ENCODE assay signal across 8 cellular contexts in the genomic region with DNA sequence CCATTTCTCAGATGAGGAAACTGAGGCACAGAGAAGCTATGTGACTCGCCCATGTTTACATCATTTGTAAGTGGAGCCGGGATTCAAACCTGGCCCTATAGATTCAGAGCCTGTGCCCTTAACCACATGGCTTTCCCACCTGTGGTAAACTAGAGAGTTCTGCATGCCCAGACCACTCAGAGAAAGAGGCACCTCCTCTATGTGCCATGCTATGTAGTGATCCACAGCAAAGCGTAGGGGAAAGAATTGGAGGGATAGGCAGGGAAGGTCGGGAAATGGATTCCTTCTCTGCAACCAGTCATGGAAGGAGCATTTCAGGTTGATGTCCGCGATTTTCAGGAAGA. TPM values are rescaled to one million over a fixed set of nuclear protein-coding genes. Genes with fewer than 3 reads are reported as not detected.
DNase-seq lines count a peak whose midpoint lies in the region; ATAC-seq, FAIRE-seq and TF ChIP-seq lines count a peak whose summit lies in the region.

No MANE protein-coding gene starts in this region.

- H3K14ac ChIP-seq in trophoblast cell (ENCODE audit: low read length), result no peak overlapping the region

- no peak for TF ChIP-seq RAD21 in K562 (CRISPR knock-in tag; conservative IDR thresholded peaks at IDR 0.05 in 1 of 2, IDR thresholded peaks at IDR 0.05 in 1 of 2)

- H3K79me1 ChIP-seq in trophoblast cell (ENCODE audit: low read length), result no peaks in the 10 kb centered on the region

- H2AFZ ChIP-seq in K562 (ENCODE audit: low read depth, low read length) (no peak overlapping the region; the same call in 1 of the 2 replicates), trophoblast cell (ENCODE audit: insufficient read depth, low read length, poor library complexity) (no peak overlapping the region)

- no peak overlapping the region for H2BK5ac ChIP-seq in trophoblast cell (ENCODE audit: low read depth, low read length, poor library complexity)

- FAIRE-seq in K562 (lab: Jason Lieb, UNC), result no peak

- intact Hi-C loops in K562 (cut with micrococcal nuclease), result loop anchor here (1.0 to 5.0 kb wide), 4 partner anchors 767 to 1143 kb away; no protein-coding TSS in a partner anchor

- no peak overlapping the region for H4K12ac ChIP-seq in trophoblast cell (ENCODE audit: low read depth, low read length)

- BruUV-seq in K562 (replicated peaks; lab: Mats Ljungman, UMichigan), result no TSS peak

- H3K79me2 ChIP-seq in K562 (ENCODE audit: control insufficient read depth, insufficient read depth, low read length) (no peaks in the 10 kb centered on the region), trophoblast cell (ENCODE audit: control insufficient read depth, insufficient read depth, low read length, poor library complexity) (no peaks in the 10 kb centered on the region)

- TF ChIP-seq POLR2A in K562 (conservative IDR thresholded peaks at IDR 0.05), result no peak

- H3K36me3 ChIP-seq in K562 (ENCODE audit: control insufficient read depth, insufficient read depth, low read length) (no peaks in the 10 kb centered on the region), trophoblast cell (ENCODE audit: control insufficient read depth in 1 of 2, insufficient read depth in 2 of 2, low read length in 2 of 2) (no peaks in the 10 kb centered on the region)

- in situ Hi-C loops in K562 (cut with MboI), result loop anchor here (10.0 to 25.0 kb wide), 2 partner anchors 765 to 1043 kb away; no protein-coding TSS in a partner anchor

- TF ChIP-seq CTCF in K562 (IDR thresholded peaks at IDR 0.05 in 2 of 3, conservative IDR thresholded peaks at IDR 0.05 in 1 of 3; ENCODE audit: insufficient read depth in 2 of 3, low read depth in 1 of 3, low read length in 3 of 3), result no peak

- H3K18ac ChIP-seq in trophoblast cell (ENCODE audit: low read length), result no peak overlapping the region

- H3K4ac ChIP-seq in trophoblast cell (ENCODE audit: low read depth, low read length), result no peak overlapping the region

- no peak for DNase-seq in K562 (ENCODE audit: extremely low read depth in 1 of 4, low spot score in 3 of 4)
- DNase-seq in trophoblast cell, result no peak
- no peak for DNase-seq in AG08396 (ENCODE audit: low spot score)
- no peak for DNase-seq in GM19240 (ENCODE audit: insufficient read length, low spot score)
- no peak for DNase-seq in NCI-H1694 (lab: John Stamatoyannopoulos, UW)
- no peak for DNase-seq in OCI-M1 (lab: John Stamatoyannopoulos, UW)

- H3K4me1 ChIP-seq in K562 (replicated peaks in 1 of 2; ENCODE audit: control insufficient read depth in 2 of 2, insufficient read depth in 2 of 2, low read length in 2 of 2) (no peaks in the 10 kb centered on the region; a peak in 1 of 5 replicates), trophoblast cell (ENCODE audit: control insufficient read depth in 1 of 2, insufficient read depth in 2 of 2, low read length in 2 of 2) (no peaks in the 10 kb centered on the region)

- ATAC-seq in GM19324 (IDR thresholded peaks at IDR 0.05; ENCODE audit: low FRiP score, unreplicated experiment), result peak; percentile 14
- ATAC-seq in HG03045 (IDR thresholded peaks at IDR 0.05; ENCODE audit: unreplicated experiment), result peak; percentile 31
- ATAC-seq in K562, result peak; percentile 62

- no peak overlapping the region for H2BK12ac ChIP-seq in trophoblast cell (ENCODE audit: low read length)

- no peaks in the 10 kb centered on the region for H3K9me3 ChIP-seq in K562 (replicated peaks; ENCODE audit: control insufficient read depth, insufficient read depth, low read depth, low read length)
- H3K9me3 ChIP-seq in trophoblast cell (ENCODE audit: insufficient read depth, low read depth, low read length), result no peaks in the 10 kb centered on the region

- H4K20me1 ChIP-seq in K562 (replicated peaks; ENCODE audit: control insufficient read depth, insufficient read depth, low read length), result no peaks in the 10 kb centered on the region

- no peaks in the 10 kb centered on the region for H3K27me3 ChIP-seq in K562 (ENCODE audit: control insufficient read depth in 2 of 2, insufficient read depth in 2 of 2, low read length in 2 of 2)
- no peaks in the 10 kb centered on the region for H3K27me3 ChIP-seq in trophoblast cell (ENCODE audit: insufficient read depth, low read length)

- 10% methylated on average over 6 of the region's 6 CpGs for WGBS in K562 (ENCODE audit: insufficient coverage, low coverage, missing lambda C conversion rate)
- WGBS in trophoblast cell (ENCODE audit: extremely low coverage, insufficient coverage, insufficient read length), result no CpG with 5 or more reads among the region's 6 CpGs

- CTCF ChIA-PET in K562 (lab: Yijun Ruan, JAX; ENCODE audit: low intra/inter-chr PET ratio), result interaction anchor here (0.6 to 1.9 kb wide), 3 partner anchors 73 to 955 kb away, joined by 4 to 7 read pairs (median 7); no protein-coding TSS in a partner anchor

- no peak overlapping the region for H3K23ac ChIP-seq in trophoblast cell (ENCODE audit: low read length)

- POLR2A ChIA-PET in K562 (lab: Yijun Ruan, JAX), result no interaction called here

- H2AK5ac ChIP-seq in trophoblast cell (ENCODE audit: low read length), result no peak overlapping the region

- H3K4me3 ChIP-seq in K562 (no peak overlapping the region), trophoblast cell (ENCODE audit: low read depth, low read length) (no peak overlapping the region)

- TF ChIP-seq EP300 in K562 (IDR thresholded peaks at IDR 0.05; ENCODE audit: low read length), result no peak

- H3K9ac ChIP-seq in K562 (ENCODE audit: insufficient read depth in 1 of 2, low read depth in 2 of 2, low read length in 2 of 2), result no peak overlapping the region
- H3K9ac ChIP-seq in trophoblast cell (ENCODE audit: low read length), result no peak overlapping the region

- H4K91ac ChIP-seq in trophoblast cell (ENCODE audit: low read depth, low read length), result no peak overlapping the region

- peak overlapping the region; percentile 87 for H3K4me2 ChIP-seq in K562 (ENCODE audit: insufficient read depth, low read length)
- peak overlapping the region; percentile 38 for H3K4me2 ChIP-seq in trophoblast cell (ENCODE audit: low read length)

- H3K27ac ChIP-seq in K562 (ENCODE audit: extremely low read depth, low read depth, low read length) (no peak overlapping the region), trophoblast cell (ENCODE audit: low read depth, low read length) (no peak overlapping the region)

- H4K8ac ChIP-seq in trophoblast cell (ENCODE audit: low read depth, low read length), result no peak overlapping the region

- no peaks in the 10 kb centered on the region for H3K9me1 ChIP-seq in K562 (ENCODE audit: control insufficient read depth, insufficient read depth, low read length)

- H2BK120ac ChIP-seq in trophoblast cell (ENCODE audit: insufficient read depth, low read length, poor library complexity), result no peak overlapping the region

TF ChIP-seq in K562, 482 proteins besides CTCF, POLR2A, EP300 and RAD21 (continues in another document):
- no peak for TF ChIP-seq GTF2F1 (IDR thresholded peaks at IDR 0.05; ENCODE audit: low read depth, low read length)
- TF ChIP-seq GABPA (tag; conservative IDR thresholded peaks at IDR 0.05; ENCODE audit: low read depth), result no peak
- TF ChIP-seq RBM25 (IDR thresholded peaks at IDR 0.05; ENCODE audit: low read depth, low read length, severe bottlenecking), result peak; percentile 34
- no peak for TF ChIP-seq MAFF (IDR thresholded peaks at IDR 0.05; ENCODE audit: low read length)
- TF ChIP-seq, protein P1, sequence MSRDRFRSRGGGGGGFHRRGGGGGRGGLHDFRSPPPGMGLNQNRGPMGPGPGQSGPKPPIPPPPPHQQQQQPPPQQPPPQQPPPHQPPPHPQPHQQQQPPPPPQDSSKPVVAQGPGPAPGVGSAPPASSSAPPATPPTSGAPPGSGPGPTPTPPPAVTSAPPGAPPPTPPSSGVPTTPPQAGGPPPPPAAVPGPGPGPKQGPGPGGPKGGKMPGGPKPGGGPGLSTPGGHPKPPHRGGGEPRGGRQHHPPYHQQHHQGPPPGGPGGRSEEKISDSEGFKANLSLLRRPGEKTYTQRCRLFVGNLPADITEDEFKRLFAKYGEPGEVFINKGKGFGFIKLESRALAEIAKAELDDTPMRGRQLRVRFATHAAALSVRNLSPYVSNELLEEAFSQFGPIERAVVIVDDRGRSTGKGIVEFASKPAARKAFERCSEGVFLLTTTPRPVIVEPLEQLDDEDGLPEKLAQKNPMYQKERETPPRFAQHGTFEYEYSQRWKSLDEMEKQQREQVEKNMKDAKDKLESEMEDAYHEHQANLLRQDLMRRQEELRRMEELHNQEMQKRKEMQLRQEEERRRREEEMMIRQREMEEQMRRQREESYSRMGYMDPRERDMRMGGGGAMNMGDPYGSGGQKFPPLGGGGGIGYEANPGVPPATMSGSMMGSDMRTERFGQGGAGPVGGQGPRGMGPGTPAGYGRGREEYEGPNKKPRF (IDR thresholded peaks at IDR 0.05; ENCODE audit: low read depth, low read length), result no peak

RNA-seq across cellular contexts. Expression of a gene that starts 15.4 kb away (rescaled TPM):
- not detected in 2 replicates for total RNA-seq in K562 (2011; cell fraction: chromatin; rRNA removed; ENCODE audit: low replicate concordance)
- not detected in 2 replicates for total RNA-seq in K562 (2011; cell fraction: nucleolus; rRNA removed)
- total RNA-seq in K562 (2011; cell fraction: nucleoplasm; rRNA removed), result not detected in 2 replicates
- total RNA-seq in K562 (2014; rRNA removed), result not detected in 2 replicates
- not detected in 2 replicates for total RNA-seq in K562 (2014; rRNA removed; fragmentation: Illumina TruSeq; extraction: Trizol)
- not detected in 2 replicates for total RNA-seq in K562 (2015; rRNA removed; fragmentation: Illumina TruSeq; extraction: Trizol)
- not detected in 2 replicates for total RNA-seq in K562 (2021)
- not detected in 2 replicates for polyA plus RNA-seq in K562 (2011; rRNA removed)
- polyA plus RNA-seq in K562 (2011; cell fraction: cytosol; rRNA removed), result not detected in 2 replicates
- polyA plus RNA-seq in K562 (2011; cell fraction: nucleus; rRNA removed), result not detected in 2 replicates
- not detected in 2 replicates for polyA plus RNA-seq in K562 (2012)
- polyA plus RNA-seq in K562 (2014; fragmentation: Illumina TruSeq; extraction: Trizol), result not detected in 2 replicates
- polyA plus RNA-seq in K562 (2014; fragmentation: Nextera tagmentation; extraction: Ambion mirVana), result not detected
- polyA plus RNA-seq in K562 (2014; rRNA removed), result not detected in 2 replicates
- not detected in 2 replicates for polyA minus RNA-seq in K562 (2011; rRNA and poly(A)+ RNA removed)
- not detected in 2 replicates for polyA minus RNA-seq in K562 (2011; cell fraction: cytosol; rRNA and poly(A)+ RNA removed)
- polyA minus RNA-seq in K562 (2011; cell fraction: nucleus; rRNA and poly(A)+ RNA removed), result not detected in 2 replicates
- not detected in 2 replicates for polyA plus RNA-seq in trophoblast cell (2013)
